1 cellular context compared by ENCODE assay signal in the genomic region with DNA sequence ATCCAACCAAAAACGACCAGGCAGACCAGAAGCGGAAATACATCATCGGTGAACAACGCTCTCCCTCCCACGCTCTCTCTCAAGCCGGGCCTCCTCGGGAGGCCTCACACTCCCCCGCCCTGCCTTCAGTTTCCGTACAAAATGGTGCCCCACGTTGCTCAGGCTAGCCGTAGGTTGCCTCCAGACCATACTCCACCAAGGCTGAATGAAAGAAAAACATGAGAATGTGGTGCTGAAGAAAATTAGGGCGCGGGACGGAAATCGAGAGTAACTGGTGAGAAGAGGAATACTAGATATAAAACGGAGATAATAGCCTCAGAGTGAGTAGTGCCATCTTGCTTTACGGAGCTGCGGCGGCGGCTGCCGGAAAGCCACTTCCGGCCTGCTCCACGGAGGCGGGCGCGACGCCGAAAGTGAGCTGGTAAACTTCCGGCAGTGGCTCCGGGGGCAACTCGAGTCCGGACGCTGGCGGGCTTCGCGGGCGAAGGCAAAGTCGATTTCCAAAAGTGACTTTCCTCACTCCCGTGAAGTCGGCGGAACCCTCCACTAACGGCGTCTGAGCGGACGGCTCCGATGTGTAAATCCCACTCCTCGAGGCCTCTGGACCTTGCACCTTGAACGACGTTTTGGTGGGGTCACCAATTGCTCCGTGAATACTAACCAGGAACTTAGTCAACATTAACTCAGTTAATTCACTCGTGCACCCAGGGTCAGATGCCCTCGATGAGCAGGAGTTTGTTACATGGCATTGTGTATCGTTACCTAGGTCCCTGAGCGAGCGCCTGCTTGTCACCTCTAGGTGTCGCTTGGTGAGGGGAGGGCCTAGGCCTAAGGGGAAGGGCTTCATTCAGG.
A peak's percentile ranks its signal among the peaks of the same experiment; 100 is the strongest.
TF ChIP-seq lines count a peak whose summit lies in the region.

TSS of gene SH3BP5L (minus strand) at position 7 of the 852 bp plus-strand sequence. CDS start 980 bp downstream, outside the sequence.

TF ChIP-seq in K562, 482 proteins besides CTCF, POLR2A, EP300 and RAD21 (continued from another document and continues in another):
- peak in 1 of 2 experiments; percentile 28 for TF ChIP-seq AFF1 (IDR thresholded peaks at IDR 0.05; ENCODE audit: low read depth in 1 of 2, partially characterized antibody in 2 of 2)
- TF ChIP-seq ESRRA (IDR thresholded peaks at IDR 0.05; ENCODE audit: borderline replicate concordance, low read depth): peak; percentile 52; the same call in 1 of the 2 replicates
- TF ChIP-seq ZKSCAN1 (IDR thresholded peaks at IDR 0.05; ENCODE audit: low read depth, low read length): peak; percentile 82
- peak in 1 of 2 experiments; percentile 52; a peak in 2 of 4 replicates for TF ChIP-seq ARNT (IDR thresholded peaks at IDR 0.05)
- peak; percentile 89 for TF ChIP-seq ETV5 (CRISPR knock-in tag; IDR thresholded peaks at IDR 0.05; ENCODE audit: low read depth)
- peak; percentile 88; the same call in 1 of the 2 replicates for TF ChIP-seq ZNF589 (CRISPR knock-in tag; IDR thresholded peaks at IDR 0.05; ENCODE audit: low read depth)
- peak; percentile 74 for TF ChIP-seq FOXJ3 (CRISPR knock-in tag; IDR thresholded peaks at IDR 0.05)
- TF ChIP-seq ESRRB (CRISPR knock-in tag; IDR thresholded peaks at IDR 0.05; ENCODE audit: borderline replicate concordance): no peak
- TF ChIP-seq, protein P1, sequence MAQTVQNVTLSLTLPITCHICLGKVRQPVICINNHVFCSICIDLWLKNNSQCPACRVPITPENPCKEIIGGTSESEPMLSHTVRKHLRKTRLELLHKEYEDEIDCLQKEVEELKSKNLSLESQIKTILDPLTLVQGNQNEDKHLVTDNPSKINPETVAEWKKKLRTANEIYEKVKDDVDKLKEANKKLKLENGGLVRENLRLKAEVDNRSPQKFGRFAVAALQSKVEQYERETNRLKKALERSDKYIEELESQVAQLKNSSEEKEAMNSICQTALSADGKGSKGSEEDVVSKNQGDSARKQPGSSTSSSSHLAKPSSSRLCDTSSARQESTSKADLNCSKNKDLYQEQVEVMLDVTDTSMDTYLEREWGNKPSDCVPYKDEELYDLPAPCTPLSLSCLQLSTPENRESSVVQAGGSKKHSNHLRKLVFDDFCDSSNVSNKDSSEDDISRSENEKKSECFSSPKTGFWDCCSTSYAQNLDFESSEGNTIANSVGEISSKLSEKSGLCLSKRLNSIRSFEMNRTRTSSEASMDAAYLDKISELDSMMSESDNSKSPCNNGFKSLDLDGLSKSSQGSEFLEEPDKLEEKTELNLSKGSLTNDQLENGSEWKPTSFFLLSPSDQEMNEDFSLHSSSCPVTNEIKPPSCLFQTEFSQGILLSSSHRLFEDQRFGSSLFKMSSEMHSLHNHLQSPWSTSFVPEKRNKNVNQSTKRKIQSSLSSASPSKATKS (CRISPR knock-in tag; IDR thresholded peaks at IDR 0.05): no peak
- peak; percentile 67; the same call in 1 of the 2 replicates for TF ChIP-seq NKRF (IDR thresholded peaks at IDR 0.05; ENCODE audit: borderline replicate concordance)
- 0 out of 2 replicates have a peak, but pooled peaks have one; percentile 25 for TF ChIP-seq JUN (IDR thresholded peaks at IDR 0.05; ENCODE audit: borderline replicate concordance, low read depth, low read length)
- TF ChIP-seq JUN (CRISPR knock-in tag; IDR thresholded peaks at IDR 0.05; ENCODE audit: borderline replicate concordance): no peak
- TF ChIP-seq RUNX1 (IDR thresholded peaks at IDR 0.05; ENCODE audit: low read depth): no peak
- peak; percentile 74 for TF ChIP-seq C11orf30 (IDR thresholded peaks at IDR 0.05; ENCODE audit: low read depth)
- TF ChIP-seq, protein P2, sequence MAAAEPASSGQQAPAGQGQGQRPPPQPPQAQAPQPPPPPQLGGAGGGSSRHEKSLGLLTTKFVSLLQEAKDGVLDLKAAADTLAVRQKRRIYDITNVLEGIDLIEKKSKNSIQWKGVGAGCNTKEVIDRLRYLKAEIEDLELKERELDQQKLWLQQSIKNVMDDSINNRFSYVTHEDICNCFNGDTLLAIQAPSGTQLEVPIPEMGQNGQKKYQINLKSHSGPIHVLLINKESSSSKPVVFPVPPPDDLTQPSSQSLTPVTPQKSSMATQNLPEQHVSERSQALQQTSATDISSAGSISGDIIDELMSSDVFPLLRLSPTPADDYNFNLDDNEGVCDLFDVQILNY (CRISPR knock-in tag; IDR thresholded peaks at IDR 0.05): no peak; the same call in 1 of the 2 replicates
- TF ChIP-seq, protein P3, sequence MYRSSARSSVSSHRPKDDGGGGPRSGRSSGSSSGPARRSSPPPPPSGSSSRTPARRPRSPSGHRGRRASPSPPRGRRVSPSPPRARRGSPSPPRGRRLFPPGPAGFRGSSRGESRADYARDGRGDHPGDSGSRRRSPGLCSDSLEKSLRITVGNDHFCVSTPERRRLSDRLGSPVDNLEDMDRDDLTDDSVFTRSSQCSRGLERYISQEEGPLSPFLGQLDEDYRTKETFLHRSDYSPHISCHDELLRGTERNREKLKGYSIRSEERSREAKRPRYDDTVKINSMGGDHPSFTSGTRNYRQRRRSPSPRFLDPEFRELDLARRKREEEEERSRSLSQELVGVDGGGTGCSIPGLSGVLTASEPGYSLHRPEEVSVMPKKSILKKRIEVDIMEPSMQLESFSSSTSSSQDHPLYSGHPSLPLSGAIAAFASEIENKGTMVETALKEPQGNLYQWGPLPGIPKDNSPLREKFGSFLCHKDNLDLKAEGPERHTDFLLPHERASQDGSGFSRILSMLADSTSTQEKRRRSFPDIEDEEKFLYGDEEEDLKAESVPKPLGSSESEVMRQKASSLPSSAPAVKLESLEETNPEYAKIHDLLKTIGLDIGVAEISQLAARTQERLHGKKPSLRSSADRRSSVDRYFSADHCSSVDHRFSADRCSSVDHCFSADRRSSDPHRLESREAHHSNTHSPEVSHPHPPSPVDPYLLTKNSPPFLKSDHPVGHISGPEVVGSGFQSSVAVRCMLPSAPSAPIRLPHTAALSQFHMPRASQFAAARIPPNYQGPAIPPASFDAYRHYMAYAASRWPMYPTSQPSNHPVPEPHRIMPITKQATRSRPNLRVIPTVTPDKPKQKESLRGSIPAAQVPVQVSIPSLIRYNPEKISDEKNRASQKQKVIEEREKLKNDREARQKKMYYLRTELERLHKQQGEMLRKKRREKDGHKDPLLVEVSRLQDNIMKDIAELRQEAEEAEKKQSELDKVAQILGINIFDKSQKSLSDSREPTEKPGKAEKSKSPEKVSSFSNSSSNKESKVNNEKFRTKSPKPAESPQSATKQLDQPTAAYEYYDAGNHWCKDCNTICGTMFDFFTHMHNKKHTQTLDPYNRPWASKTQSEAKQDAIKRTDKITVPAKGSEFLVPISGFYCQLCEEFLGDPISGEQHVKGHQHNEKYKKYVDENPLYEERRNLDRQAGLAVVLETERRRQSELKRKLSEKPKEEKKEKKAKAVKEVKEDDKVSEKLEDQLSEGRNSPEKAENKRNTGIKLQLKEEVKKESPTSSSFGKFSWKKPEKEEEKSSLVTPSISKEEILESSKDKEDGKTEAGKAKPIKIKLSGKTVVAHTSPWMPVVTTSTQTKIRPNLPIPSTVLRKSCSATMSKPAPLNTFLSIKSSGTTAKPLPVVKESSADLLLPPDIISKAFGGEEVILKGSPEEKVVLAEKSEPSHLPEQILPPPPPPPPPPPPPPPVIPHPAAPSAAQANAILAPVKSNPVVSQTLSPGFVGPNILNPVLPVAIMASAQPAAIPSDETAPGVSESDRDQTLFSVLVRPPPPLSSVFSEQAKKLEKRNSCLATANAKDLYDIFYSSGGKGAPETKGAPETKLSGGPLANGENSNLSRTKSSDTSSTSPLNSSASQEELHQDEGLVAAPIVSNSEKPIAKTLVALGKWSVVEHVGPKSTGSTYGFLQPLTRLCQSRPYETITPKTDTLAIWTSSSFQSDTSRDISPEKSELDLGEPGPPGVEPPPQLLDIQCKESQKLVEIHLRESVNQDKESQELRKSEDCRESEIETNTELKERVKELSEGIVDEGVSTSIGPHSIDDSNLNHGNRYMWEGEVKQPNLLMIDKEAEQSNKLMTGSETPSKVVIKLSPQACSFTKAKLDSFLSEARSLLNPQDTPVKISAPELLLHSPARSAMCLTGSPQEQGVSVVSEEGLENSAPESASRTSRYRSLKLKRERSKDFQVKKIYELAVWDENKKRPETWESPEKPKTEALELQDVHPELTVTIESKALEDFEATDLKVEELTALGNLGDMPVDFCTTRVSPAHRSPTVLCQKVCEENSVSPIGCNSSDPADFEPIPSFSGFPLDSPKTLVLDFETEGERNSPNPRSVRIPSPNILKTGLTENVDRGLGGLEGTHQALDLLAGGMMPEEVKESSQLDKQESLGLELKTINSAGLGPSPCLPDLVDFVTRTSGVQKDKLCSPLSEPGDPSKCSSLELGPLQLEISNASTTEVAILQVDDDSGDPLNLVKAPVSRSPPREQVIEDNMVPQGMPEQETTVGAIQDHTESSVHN (IDR thresholded peaks at IDR 0.05; ENCODE audit: borderline replicate concordance in 1 of 2, low read depth in 1 of 2): peak in 1 of 2 experiments; percentile 38; a peak in 1 of 4 replicates
- 0 out of 2 replicates have a peak, but pooled peaks have one; percentile 10 for TF ChIP-seq ZSCAN29 (IDR thresholded peaks at IDR 0.05)
- no peak for TF ChIP-seq MXD1 (CRISPR knock-in tag; IDR thresholded peaks at IDR 0.05; ENCODE audit: borderline replicate concordance, poor library complexity, severe bottlenecking)
- TF ChIP-seq ZNF3 (CRISPR knock-in tag; IDR thresholded peaks at IDR 0.05): no peak
- TF ChIP-seq, protein P4, sequence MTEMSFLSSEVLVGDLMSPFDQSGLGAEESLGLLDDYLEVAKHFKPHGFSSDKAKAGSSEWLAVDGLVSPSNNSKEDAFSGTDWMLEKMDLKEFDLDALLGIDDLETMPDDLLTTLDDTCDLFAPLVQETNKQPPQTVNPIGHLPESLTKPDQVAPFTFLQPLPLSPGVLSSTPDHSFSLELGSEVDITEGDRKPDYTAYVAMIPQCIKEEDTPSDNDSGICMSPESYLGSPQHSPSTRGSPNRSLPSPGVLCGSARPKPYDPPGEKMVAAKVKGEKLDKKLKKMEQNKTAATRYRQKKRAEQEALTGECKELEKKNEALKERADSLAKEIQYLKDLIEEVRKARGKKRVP (CRISPR knock-in tag; IDR thresholded peaks at IDR 0.05): 0 out of 2 replicates have a peak, but pooled peaks have one; percentile 11
